In genomic region chr15:78540955-78541743, GRCh38 we compare ENCODE assay signal across 8 cellular contexts. TPM values are rescaled to one million over a fixed set of nuclear protein-coding genes. Genes with fewer than 3 reads are reported as not detected.
DNase-seq lines count a peak whose midpoint lies in the region; ATAC-seq and TF ChIP-seq lines count a peak whose summit lies in the region.

No MANE protein-coding gene starts in this region.

- peaks cover 1% of the 10 kb centered on the region for H3K9me3 Mint-ChIP-seq in memory B cell

- peak overlapping the region; percentile 88 for H3K4me3 Mint-ChIP-seq in memory B cell

- CTCF ChIA-PET in PC-3 (lab: Charles Lee): no interaction called here

- peak overlapping the region; percentile 69 for H3K27ac ChIP-seq in PC-3 (ENCODE audit: low read length)
- peak overlapping the region; percentile 94 to 95 for H3K27ac ChIP-seq in uterus

- no peaks in the 10 kb centered on the region for H3K9me2 ChIP-seq in PC-3 (replicated peaks; ENCODE audit: low read length)

- peak; percentile 82 for DNase-seq in SIG-M5 treated with dmso at 0.1 percent for 504 hours (lab: John Stamatoyannopoulos, UW; ENCODE audit: unreplicated experiment)
- DNase-seq in SIG-M5 (lab: John Stamatoyannopoulos, UW): no peak
- peak; percentile 11 for DNase-seq in PC-3
- peak; percentile 3 for DNase-seq in central memory CD4-positive, alpha-beta T cell
- no peak for DNase-seq in memory B cell (ENCODE audit: low spot score in 2 of 2)
- no peak for DNase-seq in uterus
- DNase-seq in NCI-H345 treated with DMSO at 0.1 percent for 48 hours (lab: John Stamatoyannopoulos, UW; ENCODE audit: unreplicated experiment): no peak
- DNase-seq in globus pallidus (ENCODE audit: low spot score): no peak

- intact Hi-C loops in PC-3 (cut with micrococcal nuclease): loop anchor here (5.0 kb wide), 1 partner anchor 34 kb away; the partner anchor contains the start of gene HYKK
- intact Hi-C loops in uterus (cut with DNase I; ENCODE audit: low total_unique reads): no loop called here

- H2AFZ ChIP-seq in PC-3 (ENCODE audit: low read length): peak overlapping the region; percentile 80

- TF ChIP-seq CTCF in PC-3 (conservative IDR thresholded peaks at IDR 0.05; ENCODE audit: low read depth, low read length): no peak
- TF ChIP-seq CTCF in uterus (IDR thresholded peaks at IDR 0.05): no peak

- H3K9me3 ChIP-seq in PC-3 (ENCODE audit: low read length): no peaks in the 10 kb centered on the region
- H3K9me3 ChIP-seq in uterus: no peaks in the 10 kb centered on the region

- H3F3A ChIP-seq in PC-3 (ENCODE audit: low read length, unreplicated experiment): no peaks in the 10 kb centered on the region

- peaks cover 39% of the 10 kb centered on the region for H3K36me3 ChIP-seq in PC-3 (ENCODE audit: low read depth, low read length)
- no peaks in the 10 kb centered on the region for H3K36me3 ChIP-seq in uterus

- peak; percentile 31 for ATAC-seq in PC-3
- ATAC-seq in memory B cell (ENCODE audit: low read depth): no peak

- POLR2A ChIA-PET in PC-3 (lab: Charles Lee; ENCODE audit: unreplicated experiment): interaction anchor here (0.5 to 1.1 kb wide), 3 partner anchors 12 to 325 kb away, joined by 3 to 14 read pairs (median 7); no protein-coding TSS in a partner anchor

- peak overlapping the region; percentile 93 for H3K9ac ChIP-seq in PC-3 (ENCODE audit: low read length)

- H3K27ac Mint-ChIP-seq in memory B cell: peak overlapping the region; percentile 86

- peak overlapping the region; percentile 83 for H3K4me2 ChIP-seq in PC-3 (ENCODE audit: low read length)

- H4K20me1 ChIP-seq in PC-3 (ENCODE audit: low read length): peaks cover 9% of the 10 kb centered on the region; the same call in 1 of the 2 replicates

- H3K79me2 ChIP-seq in PC-3 (ENCODE audit: low read length): peaks cover 42% of the 10 kb centered on the region

- H3K4me3 ChIP-seq in PC-3 (ENCODE audit: low read length) (peak overlapping the region; percentile 99), uterus (peak overlapping the region; percentile 56 to 76)

- peaks cover 18% of the 10 kb centered on the region for H3K4me1 ChIP-seq in PC-3 (ENCODE audit: insufficient read depth, low read length)
- peaks cover 0 to 5% of the 10 kb centered on the region in 2 donors for H3K4me1 ChIP-seq in uterus

- no peaks in the 10 kb centered on the region for H3K27me3 Mint-ChIP-seq in memory B cell

- peaks cover 4% of the 10 kb centered on the region for H3K36me3 Mint-ChIP-seq in memory B cell

- H3K27me3 ChIP-seq in PC-3 (ENCODE audit: low read length) (no peaks in the 10 kb centered on the region), uterus (no peaks in the 10 kb centered on the region)

- TSS peak; percentile 46 for BruUV-seq in PC-3 (replicated peaks; lab: Mats Ljungman, UMichigan)

- TF ChIP-seq POLR2A in uterus (IDR thresholded peaks at IDR 0.05): no peak

- H3K4me1 Mint-ChIP-seq in memory B cell: peaks cover 15% of the 10 kb centered on the region

RNA-seq across cellular contexts. Expression of gene PSMA4, which starts 0.9 kb away (rescaled TPM):
- 198 and 245 TPM in 2 replicates for total RNA-seq in PC-3 (2014; rRNA removed)
- 100 to 1,000 TPM; 119 to 291 (median 203) TPM for total RNA-seq in uterus

RNA-seq across cellular contexts. Expression of gene CHRNA5, which starts 24.2 kb away (rescaled TPM):
- total RNA-seq in PC-3 (2014; rRNA removed): 8.4 and 11.0 TPM in 2 replicates
- 1 to 10 TPM in 3 of 4 donors, not detected in 1; 2.0 to 4.2 (median 3.8) TPM for total RNA-seq in uterus

RNA-seq across cellular contexts. Expression of gene HYKK, which starts 33.8 kb away (rescaled TPM):
- 2.9 and 7.3 TPM in 2 replicates for total RNA-seq in PC-3 (2014; rRNA removed)
- 10 to 100 TPM in 3 of 4 donors, 1 to 10 TPM in 1; 8.6 to 28.5 (median 12.6) TPM for total RNA-seq in uterus

Comparison
In these comparisons a context has a peak if more than half of its experiments do, and no peak if none do; other contexts are left out.
1. DNase-seq: peak in SIG-M5 treated with dmso at 0.1 percent for 504 hours (single experiment), PC-3 (single experiment) and central memory CD4-positive, alpha-beta T cell (single experiment); none in SIG-M5 (single experiment), memory B cell (0 of 2), uterus (0 of 2), NCI-H345 treated with DMSO at 0.1 percent for 48 hours (single experiment) and globus pallidus (single experiment).